18 cellular contexts compared by ENCODE assay signal in the genomic region with DNA sequence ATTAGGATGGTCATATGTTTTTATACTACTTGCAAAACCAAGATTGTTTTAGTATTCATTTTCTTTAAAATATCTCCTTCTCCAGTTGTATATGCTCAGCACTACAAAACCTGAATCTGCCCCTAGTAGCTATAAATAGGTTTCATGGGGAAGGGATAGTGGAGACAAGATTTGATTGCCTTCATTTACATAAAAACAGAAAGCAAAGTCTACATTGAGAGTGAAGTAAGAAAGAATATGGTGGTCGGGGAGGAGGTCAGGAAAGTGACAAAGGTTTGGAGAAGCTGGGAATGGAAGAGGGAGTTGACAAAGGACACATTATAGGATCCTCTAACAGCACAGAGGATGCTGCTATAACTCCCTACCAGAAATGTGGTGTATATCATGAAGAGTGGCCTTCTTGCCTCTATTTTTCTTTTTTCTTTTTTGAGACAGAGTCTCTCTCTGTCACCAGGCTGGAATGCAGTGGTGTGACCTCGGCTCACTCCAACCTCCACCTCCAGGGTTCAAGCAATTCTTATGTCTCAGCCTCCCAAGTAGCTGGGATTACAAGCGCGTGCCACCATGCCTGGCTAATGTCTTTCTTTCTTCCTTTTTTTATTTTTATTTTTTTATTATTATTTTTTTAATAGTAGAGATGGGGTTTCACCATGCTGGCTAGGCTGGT. TPM values are rescaled to one million over a fixed set of nuclear protein-coding genes. Genes with fewer than 3 reads are reported as not detected.
DNase-seq lines count a peak whose midpoint lies in the region; ATAC-seq, FAIRE-seq and TF ChIP-seq lines count a peak whose summit lies in the region.
"Had no signal": no experiment of that assay in that cellular context is flagged by ENCODE, and none has a peak within 500 bp of the region (broad histone marks: within the 10 kb centered on the region; RNA-seq: fewer than 3 reads in every experiment).

No MANE protein-coding gene starts in this region.

- peaks cover 27% of the 10 kb centered on the region for H3K4me1 ChIP-seq in SJSA1 (replicated peaks)
- H3K4me1 ChIP-seq in smooth muscle cell (ENCODE audit: low read depth), result no peaks in the 10 kb centered on the region
- no peaks in the 10 kb centered on the region for H3K4me1 ChIP-seq in left ventricle myocardium inferior
- H3K4me1 ChIP-seq: tibial artery had no signal

- H3K27ac ChIP-seq in SJSA1 (peak overlapping the region; percentile 90), smooth muscle cell (ENCODE audit: low read depth) (no peak overlapping the region), left ventricle myocardium inferior (replicated peaks) (no peak overlapping the region)
- H3K27ac ChIP-seq: tibial artery had no signal

- ATAC-seq in HG02763 (IDR thresholded peaks at IDR 0.05; ENCODE audit: unreplicated experiment), result no peak
- ATAC-seq: activated CD4-positive, alpha-beta T cell treated with anti-CD3 and anti-CD28 coated beads for 36 hours had no signal

- no peak for TF ChIP-seq POLR2A in GM12891 (IDR thresholded peaks at IDR 0.05; ENCODE audit: low read depth, low read length)

- H3K9ac ChIP-seq in smooth muscle cell (ENCODE audit: low read depth), result no peak overlapping the region

- peak overlapping the region; percentile 2 for H2AFZ ChIP-seq in smooth muscle cell (ENCODE audit: low read depth)

- H3K79me2 ChIP-seq in smooth muscle cell (ENCODE audit: low read depth), result no peaks in the 10 kb centered on the region

- H3K4me2 ChIP-seq in smooth muscle cell, result peak overlapping the region; percentile 16

- DNase-seq in ELR (ENCODE audit: low read depth) (peak; percentile 62), SJSA1 (ENCODE audit: low read depth in 1 of 2, low spot score in 2 of 2) (peak; percentile 71 to 73), foreskin fibroblast (peak; percentile 43 to 53), smooth muscle cell (lab: John Stamatoyannopoulos, UW; ENCODE audit: unreplicated experiment) (no peak), left ventricle myocardium inferior (no peak), GM12891 (ENCODE audit: insufficient read length, low spot score) (no peak)
- DNase-seq in activated CD4-positive, alpha-beta T cell treated with anti-CD3 and anti-CD28 coated beads, Interleukin-2, amount 50 U/mL, for 48 hours, result no peak
- DNase-seq: activated CD4-positive, alpha-beta T cell treated with anti-CD3 and anti-CD28 coated beads for 36 hours; activated CD8-positive, alpha-beta memory T cell treated with anti-CD3 and anti-CD28 coated beads, Interleukin-2, amount 50 U/mL, for 4 hours; anterior cingulate cortex; hypothalamus; Karpas-422; NCI-H1105; NCI-H2107; stimulated activated naive CD4-positive, alpha-beta T cell; tibial artery had no signal

- H3K27me3 ChIP-seq in SJSA1 (replicated peaks) (no peaks in the 10 kb centered on the region), smooth muscle cell (ENCODE audit: low read depth) (no peaks in the 10 kb centered on the region), left ventricle myocardium inferior (ENCODE audit: low read depth) (no peaks in the 10 kb centered on the region)
- H3K27me3 ChIP-seq: tibial artery had no signal

- WGBS in smooth muscle cell (ENCODE audit: low lambda C conversion rate), result 44% methylated on average over 4 of the region's 4 CpGs

- intact Hi-C loops in left ventricle myocardium inferior (cut with micrococcal nuclease), result no loop called here

- H3K36me3 ChIP-seq in SJSA1, result no peaks in the 10 kb centered on the region
- H3K36me3 ChIP-seq in smooth muscle cell (ENCODE audit: low read depth), result no peaks in the 10 kb centered on the region
- H3K36me3 ChIP-seq in left ventricle myocardium inferior, result no peaks in the 10 kb centered on the region
- H3K36me3 ChIP-seq: tibial artery had no signal

- no peak for TF ChIP-seq CTCF in foreskin fibroblast (IDR thresholded peaks at IDR 0.05; ENCODE audit: low read depth, low read length)
- TF ChIP-seq CTCF in smooth muscle cell (IDR thresholded peaks at IDR 0.05; ENCODE audit: borderline replicate concordance, insufficient read depth, poor library complexity, severe bottlenecking), result no peak
- TF ChIP-seq CTCF in left ventricle myocardium inferior (IDR thresholded peaks at IDR 0.05; ENCODE audit: borderline replicate concordance), result no peak

- H3K9me3 ChIP-seq in SJSA1 (replicated peaks) (peaks cover 5% of the 10 kb centered on the region), smooth muscle cell (replicated peaks; ENCODE audit: low read depth) (no peaks in the 10 kb centered on the region), left ventricle myocardium inferior (replicated peaks) (peaks cover 22% of the 10 kb centered on the region)
- H3K9me3 ChIP-seq: tibial artery had no signal

- H3K4me3 ChIP-seq in SJSA1 (no peak overlapping the region), foreskin fibroblast (ENCODE audit: low read depth in 1 of 2, low read length in 2 of 2) (no peak overlapping the region), smooth muscle cell (no peak overlapping the region), left ventricle myocardium inferior (no peak overlapping the region)
- H3K4me3 ChIP-seq: tibial artery had no signal

- peaks cover 3% of the 10 kb centered on the region for H3F3A ChIP-seq in smooth muscle cell (ENCODE audit: low read depth)

- no peak for FAIRE-seq in GM12891 (lab: Jason Lieb, UNC)
- FAIRE-seq: endometrium had no signal

- no peaks in the 10 kb centered on the region for H4K20me1 ChIP-seq in smooth muscle cell (ENCODE audit: low read depth)

TF ChIP-seq in GM12891, 5 proteins besides CTCF, POLR2A, EP300 and RAD21:
- TF ChIP-seq TAF1 (IDR thresholded peaks at IDR 0.05; ENCODE audit: low read depth, low read length), result no peak
- TF ChIP-seq POU2F2 (IDR thresholded peaks at IDR 0.05; ENCODE audit: low read depth, low read length), result no peak

RNA-seq across cellular contexts. Expression of a gene that starts 6.6 kb away (rescaled TPM):
- total RNA-seq in SJSA1 (2014; rRNA removed; shearing (Covaris generic)), result 25.2 and 31.3 TPM in 2 replicates
- 21.1 and 22.8 TPM in 2 replicates for total RNA-seq in smooth muscle cell
- 10.6 and 13.9 TPM in 2 replicates for polyA plus RNA-seq in smooth muscle cell
- total RNA-seq in left ventricle myocardium inferior, result 18.7 TPM
- polyA plus RNA-seq in GM12891 (2012; ENCODE audit: low read depth, missing spikeins), result 4.6 TPM

Comparison
In these comparisons a context has a peak if more than half of its experiments do, and no peak if none do; other contexts are left out.
1. DNase-seq: peak in ELR (single experiment), SJSA1 (2 of 2) and foreskin fibroblast (2 of 2); none in smooth muscle cell (single experiment), activated CD4-positive, alpha-beta T cell treated with anti-CD3 and anti-CD28 coated beads, Interleukin-2, amount 50 U/mL, for 48 hours (0 of 2), left ventricle myocardium inferior (single experiment) and GM12891 (single experiment).